3 cellular contexts compared by ENCODE assay signal in the genomic region with DNA sequence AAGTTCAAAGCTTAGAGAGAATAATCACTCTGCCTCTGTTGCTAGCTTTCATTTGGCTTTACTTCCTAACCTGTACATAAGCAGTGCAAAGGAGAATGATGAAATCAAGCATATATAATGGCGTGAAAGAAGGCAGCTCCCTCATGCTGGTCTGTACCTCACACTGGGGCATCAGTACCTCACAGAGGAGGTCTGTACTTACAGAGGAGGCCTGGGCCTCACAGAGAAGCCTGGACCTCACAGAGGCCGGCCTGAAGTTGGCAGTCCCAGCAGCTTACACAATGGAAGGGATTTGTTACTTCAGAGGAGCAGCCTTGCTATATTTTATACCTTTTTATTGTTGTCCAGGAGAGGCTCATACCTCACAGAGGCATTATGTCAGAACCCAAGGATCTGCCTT.
"Had no signal": no experiment of that assay in that cellular context is flagged by ENCODE, and none has a peak within 500 bp of the region (broad histone marks: within the 10 kb centered on the region; RNA-seq: fewer than 3 reads in every experiment).

No MANE protein-coding gene starts in this region.

- DNase-seq: GDM1, GF-D8 had no signal

- H3K4me3 ChIP-seq: GM12878 had no signal

- ATAC-seq: GM12878 had no signal
